Comparison of ENCODE assay signal across 2 cellular contexts in the genomic region with DNA sequence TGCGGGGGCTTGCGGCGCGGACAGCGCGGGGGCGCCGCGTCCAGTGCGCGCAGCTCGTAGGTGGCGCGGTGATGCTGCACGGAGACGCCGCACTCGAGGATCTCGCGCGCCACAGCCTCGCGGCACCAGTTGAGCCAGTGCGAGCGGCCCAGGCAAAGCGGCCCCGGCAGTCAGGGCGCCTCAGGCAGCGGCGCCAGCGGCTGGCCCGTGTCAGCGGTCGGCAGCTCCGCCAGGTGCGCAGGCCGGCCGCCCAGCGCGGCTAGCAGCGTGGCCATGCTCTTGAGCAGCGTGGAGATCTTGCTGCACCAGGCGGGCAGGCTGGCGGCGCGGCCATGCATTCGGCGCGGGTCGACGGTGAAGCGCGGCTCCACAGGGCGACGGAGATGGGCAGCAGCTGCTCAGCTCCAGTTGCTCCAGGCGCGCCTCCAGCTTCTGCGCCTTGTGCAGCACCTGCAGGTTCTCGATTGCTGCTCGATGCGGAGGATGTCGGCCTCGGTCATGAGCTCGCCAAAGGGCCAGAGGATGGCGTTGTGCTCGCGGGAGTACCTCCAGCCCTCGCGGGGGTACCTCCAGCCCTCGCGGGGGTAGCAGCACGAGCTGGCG. TPM values are rescaled to one million over a fixed set of nuclear protein-coding genes. Genes with fewer than 3 reads are reported as not detected.
"Had no signal": no experiment of that assay in that cellular context is flagged by ENCODE, and none has a peak within 500 bp of the region (broad histone marks: within the 10 kb centered on the region; RNA-seq: fewer than 3 reads in every experiment).

No MANE protein-coding gene starts in this region.

RNA-seq across cellular contexts. Expression of gene RNU1-3, which starts 26.8 kb away (rescaled TPM):
- total RNA-seq: myocyte had no signal
- polyA plus RNA-seq: neural cell had no signal

RNA-seq across cellular contexts. Expression of gene RNU1-4, which starts 46.7 kb away (rescaled TPM):
- total RNA-seq: myocyte had no signal
- polyA plus RNA-seq: neural cell had no signal
